1 cellular context compared by ENCODE assay signal in genomic region chr12:27940245-27940644, GRCh38.
TF ChIP-seq lines count a peak whose summit lies in the region.

No MANE protein-coding gene starts in this region.

TF ChIP-seq in HCT116, 20 proteins besides CTCF, POLR2A, EP300 and RAD21 (continued from another document):
- TF ChIP-seq, protein P1, sequence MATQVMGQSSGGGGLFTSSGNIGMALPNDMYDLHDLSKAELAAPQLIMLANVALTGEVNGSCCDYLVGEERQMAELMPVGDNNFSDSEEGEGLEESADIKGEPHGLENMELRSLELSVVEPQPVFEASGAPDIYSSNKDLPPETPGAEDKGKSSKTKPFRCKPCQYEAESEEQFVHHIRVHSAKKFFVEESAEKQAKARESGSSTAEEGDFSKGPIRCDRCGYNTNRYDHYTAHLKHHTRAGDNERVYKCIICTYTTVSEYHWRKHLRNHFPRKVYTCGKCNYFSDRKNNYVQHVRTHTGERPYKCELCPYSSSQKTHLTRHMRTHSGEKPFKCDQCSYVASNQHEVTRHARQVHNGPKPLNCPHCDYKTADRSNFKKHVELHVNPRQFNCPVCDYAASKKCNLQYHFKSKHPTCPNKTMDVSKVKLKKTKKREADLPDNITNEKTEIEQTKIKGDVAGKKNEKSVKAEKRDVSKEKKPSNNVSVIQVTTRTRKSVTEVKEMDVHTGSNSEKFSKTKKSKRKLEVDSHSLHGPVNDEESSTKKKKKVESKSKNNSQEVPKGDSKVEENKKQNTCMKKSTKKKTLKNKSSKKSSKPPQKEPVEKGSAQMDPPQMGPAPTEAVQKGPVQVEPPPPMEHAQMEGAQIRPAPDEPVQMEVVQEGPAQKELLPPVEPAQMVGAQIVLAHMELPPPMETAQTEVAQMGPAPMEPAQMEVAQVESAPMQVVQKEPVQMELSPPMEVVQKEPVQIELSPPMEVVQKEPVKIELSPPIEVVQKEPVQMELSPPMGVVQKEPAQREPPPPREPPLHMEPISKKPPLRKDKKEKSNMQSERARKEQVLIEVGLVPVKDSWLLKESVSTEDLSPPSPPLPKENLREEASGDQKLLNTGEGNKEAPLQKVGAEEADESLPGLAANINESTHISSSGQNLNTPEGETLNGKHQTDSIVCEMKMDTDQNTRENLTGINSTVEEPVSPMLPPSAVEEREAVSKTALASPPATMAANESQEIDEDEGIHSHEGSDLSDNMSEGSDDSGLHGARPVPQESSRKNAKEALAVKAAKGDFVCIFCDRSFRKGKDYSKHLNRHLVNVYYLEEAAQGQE (IDR thresholded peaks at IDR 0.05; ENCODE audit: low read depth), result no peak
- TF ChIP-seq CEBPB (IDR thresholded peaks at IDR 0.05; ENCODE audit: low read depth), result no peak
TF ChIP-seq in HCT116: peak in this region for 0.
